12 cellular contexts compared by ENCODE assay signal in the genomic region with DNA sequence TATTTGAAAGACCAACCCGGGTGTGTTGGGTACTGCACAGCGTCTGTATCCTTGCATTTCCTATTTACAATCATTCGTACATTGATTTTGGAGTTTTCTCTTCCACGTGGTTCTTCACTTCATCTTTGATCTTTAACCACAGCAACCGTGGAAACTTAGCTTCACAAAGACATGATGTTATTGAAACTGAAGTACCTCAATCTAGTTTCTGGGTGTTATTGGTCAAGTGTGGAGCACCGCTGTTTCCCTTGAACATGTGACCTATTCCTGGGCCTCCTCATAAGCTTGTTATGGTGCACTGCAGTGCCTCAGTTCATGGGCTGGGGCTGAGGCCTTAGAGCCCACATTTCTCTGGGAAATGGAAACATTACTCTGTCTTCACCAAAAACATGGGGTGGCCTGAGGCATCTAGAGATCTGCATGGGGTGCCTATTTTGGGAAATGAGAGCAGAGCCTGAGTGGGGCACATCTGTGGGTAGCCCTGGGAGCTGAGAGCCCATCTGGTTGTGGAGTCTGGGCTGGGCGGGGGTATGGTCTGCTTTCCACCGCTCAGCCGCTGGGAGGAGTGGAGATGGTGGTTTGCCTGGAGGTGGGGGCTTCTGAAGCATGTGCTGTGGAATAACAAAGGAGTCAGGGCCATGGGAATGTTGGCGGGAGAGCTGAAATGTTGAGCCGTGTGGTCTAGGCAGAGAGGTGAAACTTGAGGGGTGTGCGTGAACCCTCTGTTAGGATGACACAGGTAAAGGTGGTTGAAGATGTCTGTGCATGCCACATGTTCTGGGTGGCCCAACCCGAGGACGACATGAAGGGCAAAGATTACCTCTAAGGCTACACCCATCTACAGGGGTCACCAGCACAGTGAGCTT. TPM values are rescaled to one million over a fixed set of nuclear protein-coding genes. Genes with fewer than 3 reads are reported as not detected.
A peak's percentile ranks its signal among the peaks of the same experiment; 100 is the strongest.
DNase-seq lines count a peak whose midpoint lies in the region; ATAC-seq and TF ChIP-seq lines count a peak whose summit lies in the region.
"Had no signal": no experiment of that assay in that cellular context is flagged by ENCODE, and none has a peak within 500 bp of the region (broad histone marks: within the 10 kb centered on the region; RNA-seq: fewer than 3 reads in every experiment).

No MANE protein-coding gene starts in this region.

- no peaks in the 10 kb centered on the region for H3K27me3 Mint-ChIP-seq in CD8-positive, alpha-beta T cell (ENCODE audit: low read depth)
- H3K27me3 Mint-ChIP-seq in mesothelial cell of epicardium (ENCODE audit: low read depth) = no peaks in the 10 kb centered on the region
- H3K27me3 Mint-ChIP-seq: naive B cell had no signal

- H3K36me3 Mint-ChIP-seq in CD8-positive, alpha-beta T cell = peaks cover 66% of the 10 kb centered on the region
- peaks cover 25% of the 10 kb centered on the region for H3K36me3 Mint-ChIP-seq in mesothelial cell of epicardium

- TF ChIP-seq POLR2A in esophagus squamous epithelium (IDR thresholded peaks at IDR 0.05) = no peak

- CTCF ChIA-PET in CD8-positive, alpha-beta T cell (lab: Charles Lee) = interaction anchor here (0.8 kb wide), 1 partner anchor 57 kb away, joined by 4 read pairs; no protein-coding TSS in a partner anchor

- peak; percentile 36 for ATAC-seq in CD8-positive, alpha-beta T cell
- ATAC-seq in GM19043 (IDR thresholded peaks at IDR 0.05; ENCODE audit: low read depth, unreplicated experiment) = peak; percentile 89
- peak; percentile 92 for ATAC-seq in HG03066 (IDR thresholded peaks at IDR 0.05; ENCODE audit: low read depth, unreplicated experiment)
- ATAC-seq in upper lobe of right lung = no peak

- H3K9me3 Mint-ChIP-seq in CD8-positive, alpha-beta T cell = no peaks in the 10 kb centered on the region
- H3K9me3 Mint-ChIP-seq in mesothelial cell of epicardium = no peaks in the 10 kb centered on the region

- no peak for DNase-seq in CD8-positive, alpha-beta T cell
- DNase-seq in central memory CD4-positive, alpha-beta T cell = peak; percentile 38
- DNase-seq in esophagus squamous epithelium (lab: John Stamatoyannopoulos, UW) = no peak
- no peak for DNase-seq in NCI-H510A treated with DMSO at 0.1 percent for 48 hours (lab: John Stamatoyannopoulos, UW)
- no peak for DNase-seq in upper lobe of right lung
- DNase-seq in mesothelial cell of epicardium (ENCODE audit: low spot score in 2 of 2, unreplicated experiment in 2 of 2) = no peak
- DNase-seq: C1 segment of cervical spinal cord, naive B cell, NCI-H1436 treated with DMSO at 0.1 percent for 48 hours, RPMI8226 had no signal

- 89 to 90% methylated on average over 14 of the region's 14 CpGs for WGBS in esophagus squamous epithelium, 2 donors

- H3K4me3 Mint-ChIP-seq in CD8-positive, alpha-beta T cell = no peak overlapping the region
- no peak overlapping the region for H3K4me3 Mint-ChIP-seq in mesothelial cell of epicardium

- peaks cover 6% of the 10 kb centered on the region for H3K36me3 ChIP-seq in CD8-positive, alpha-beta T cell (ENCODE audit: insufficient read depth, low read length)
- H3K36me3 ChIP-seq in esophagus squamous epithelium (peaks cover 0 to 73% (median 9%) of the 10 kb centered on the region in 3 donors), upper lobe of right lung (peaks cover 25% of the 10 kb centered on the region)

- no peak overlapping the region for H3K27ac Mint-ChIP-seq in CD8-positive, alpha-beta T cell
- H3K27ac Mint-ChIP-seq in mesothelial cell of epicardium = no peak overlapping the region

- intact Hi-C loops in CD8-positive, alpha-beta T cell (cut with DNase I, micrococcal nuclease) = no loop called here
- intact Hi-C loops in esophagus squamous epithelium (cut with DNase I) (no loop called here), upper lobe of right lung (cut with DNase I) (no loop called here)

- H3K27me3 ChIP-seq in CD8-positive, alpha-beta T cell (ENCODE audit: insufficient read depth, low read length) = no peaks in the 10 kb centered on the region
- H3K27me3 ChIP-seq in esophagus squamous epithelium (no peaks in the 10 kb centered on the region), upper lobe of right lung (no peaks in the 10 kb centered on the region)

- H3K27ac ChIP-seq in CD8-positive, alpha-beta T cell (ENCODE audit: low read depth, low read length) = no peak overlapping the region
- no peak overlapping the region for H3K27ac ChIP-seq in esophagus squamous epithelium
- no peak overlapping the region for H3K27ac ChIP-seq in upper lobe of right lung

- H3K4me3 ChIP-seq in CD8-positive, alpha-beta T cell (ENCODE audit: low read depth, low read length) = no peak overlapping the region
- H3K4me3 ChIP-seq in esophagus squamous epithelium (no peak overlapping the region), upper lobe of right lung (no peak overlapping the region)

- no peaks in the 10 kb centered on the region for H3K9me3 ChIP-seq in CD8-positive, alpha-beta T cell (ENCODE audit: low read length)
- H3K9me3 ChIP-seq in esophagus squamous epithelium (no peaks in the 10 kb centered on the region), upper lobe of right lung (no peaks in the 10 kb centered on the region)

- POLR2A ChIA-PET in CD8-positive, alpha-beta T cell (lab: Charles Lee) = interaction anchor here (0.7 kb wide), 1 partner anchor 32 kb away, joined by 3 read pairs; no protein-coding TSS in a partner anchor

- H3K4me1 ChIP-seq in CD8-positive, alpha-beta T cell (ENCODE audit: insufficient read depth, low read length) = peaks cover 11% of the 10 kb centered on the region
- H3K4me1 ChIP-seq in esophagus squamous epithelium (no peaks in the 10 kb centered on the region), upper lobe of right lung (no peaks in the 10 kb centered on the region)

- no peak for TF ChIP-seq CTCF in CD8-positive, alpha-beta T cell (IDR thresholded peaks at IDR 0.05)
- TF ChIP-seq CTCF in esophagus squamous epithelium (IDR thresholded peaks at IDR 0.05) (no peak), upper lobe of right lung (IDR thresholded peaks at IDR 0.05) (no peak), mesothelial cell of epicardium (IDR thresholded peaks at IDR 0.05; ENCODE audit: unreplicated experiment) (no peak)

- H3K4me1 Mint-ChIP-seq in CD8-positive, alpha-beta T cell (ENCODE audit: low read depth) = peaks cover 19% of the 10 kb centered on the region
- H3K4me1 Mint-ChIP-seq in mesothelial cell of epicardium = peaks cover 4% of the 10 kb centered on the region

RNA-seq across cellular contexts. Expression of gene ZNF236, which starts 37.4 kb away (rescaled TPM):
- total RNA-seq in CD8-positive, alpha-beta T cell = 10 to 100 TPM; 24.9 to 25.4 TPM
- total RNA-seq in esophagus squamous epithelium (10 to 100 TPM in 3 of 4 donors, 1 to 10 TPM in 1; 6.2 to 16.5 (median 10.7) TPM), upper lobe of right lung (14.9 TPM), mesothelial cell of epicardium (30.8 to 32.5 TPM (median 30.8 TPM) in 3 replicates)
